17 cellular contexts compared by ENCODE assay signal in the genomic region with DNA sequence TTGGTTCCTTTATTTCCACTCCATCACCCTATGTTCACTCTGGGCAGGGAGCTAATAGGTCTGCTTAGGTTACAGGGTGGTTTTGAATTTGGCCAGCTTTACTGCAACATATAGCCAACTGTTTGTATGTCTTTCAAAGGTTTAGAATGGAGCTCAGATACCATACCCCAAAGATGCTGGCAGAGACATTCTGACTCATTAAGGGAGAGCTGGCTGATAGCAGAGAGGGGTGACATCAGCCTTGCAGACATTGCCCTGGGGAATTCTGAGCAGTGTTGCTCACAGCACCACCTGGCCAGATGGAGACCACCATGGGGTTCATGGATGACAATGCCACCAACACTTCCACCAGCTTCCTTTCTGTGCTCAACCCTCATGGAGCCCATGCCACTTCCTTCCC. TPM values are rescaled to one million over a fixed set of nuclear protein-coding genes. Genes with fewer than 3 reads are reported as not detected.
DNase-seq lines count a peak whose midpoint lies in the region; ATAC-seq and TF ChIP-seq lines count a peak whose summit lies in the region.
"Had no signal": no experiment of that assay in that cellular context is flagged by ENCODE, and none has a peak within 500 bp of the region (broad histone marks: within the 10 kb centered on the region; RNA-seq: fewer than 3 reads in every experiment).

No MANE protein-coding gene starts in this region.

- H3K4ac ChIP-seq in mesendoderm (ENCODE audit: low read depth, low read length) = no peak overlapping the region

- H4K5ac ChIP-seq in mesendoderm (ENCODE audit: low read length) = no peak overlapping the region

- no peak for TF ChIP-seq POLR2A in gastroesophageal sphincter (IDR thresholded peaks at IDR 0.05)

- H3K9ac ChIP-seq in DND-41 (ENCODE audit: low read depth, low read length) = no peak overlapping the region
- H3K9ac ChIP-seq in mesendoderm (ENCODE audit: low read length) = no peak overlapping the region

- H3K36me3 ChIP-seq in DND-41 (ENCODE audit: insufficient read depth, low read length) (no peaks in the 10 kb centered on the region), mesendoderm (ENCODE audit: control insufficient read depth, insufficient read depth, low read length) (no peaks in the 10 kb centered on the region), gastroesophageal sphincter (no peaks in the 10 kb centered on the region)
- H3K36me3 ChIP-seq: HAP-1 had no signal

- no peak overlapping the region for H3K23ac ChIP-seq in mesendoderm (ENCODE audit: low read length)

- H3K4me3 ChIP-seq in DND-41 (ENCODE audit: low read depth in 1 of 2, low read length in 2 of 2) (no peak overlapping the region), mesendoderm (ENCODE audit: low read length) (no peak overlapping the region), gastroesophageal sphincter (no peak overlapping the region)
- H3K4me3 ChIP-seq: HAP-1, testis had no signal

- no peak for TF ChIP-seq CTCF in DND-41 (IDR thresholded peaks at IDR 0.05; ENCODE audit: borderline replicate concordance, extremely low read depth, low read length, poor library complexity, severe bottlenecking)
- TF ChIP-seq CTCF in gastroesophageal sphincter (IDR thresholded peaks at IDR 0.05) = no peak

- H3K79me2 ChIP-seq in DND-41 (ENCODE audit: insufficient read depth, low read length) (no peaks in the 10 kb centered on the region), mesendoderm (ENCODE audit: control insufficient read depth, insufficient read depth, low read length) (no peaks in the 10 kb centered on the region)

- no peak overlapping the region for H2BK15ac ChIP-seq in mesendoderm (replicated peaks; ENCODE audit: low read depth)

- H3K56ac ChIP-seq in mesendoderm (ENCODE audit: low read length) = no peak overlapping the region

- H3K4me1 ChIP-seq in DND-41 (ENCODE audit: insufficient read depth, low read length) (no peaks in the 10 kb centered on the region), mesendoderm (ENCODE audit: control insufficient read depth, low read depth, low read length) (no peaks in the 10 kb centered on the region), gastroesophageal sphincter (peaks cover 0 to 18% (median 11%) of the 10 kb centered on the region in 3 donors)
- H3K4me1 ChIP-seq: HAP-1 had no signal

- H3K9me3 ChIP-seq in DND-41 (ENCODE audit: insufficient read depth, low read length, severe bottlenecking) (peaks cover 3% of the 10 kb centered on the region), gastroesophageal sphincter (peaks cover 0 to 8% (median 0%) of the 10 kb centered on the region in 3 donors)
- H3K9me3 ChIP-seq: HAP-1, testis had no signal

- H3K27ac ChIP-seq in DND-41 (ENCODE audit: low read length) (no peak overlapping the region), mesendoderm (ENCODE audit: low read depth, low read length) (no peak overlapping the region), gastroesophageal sphincter (no peak overlapping the region)
- H3K27ac ChIP-seq: testis had no signal

- H2AK5ac ChIP-seq in mesendoderm (ENCODE audit: low read length) = no peak overlapping the region

- no peak overlapping the region for H2BK120ac ChIP-seq in mesendoderm (ENCODE audit: low read depth, low read length)

- no peaks in the 10 kb centered on the region for H3K27me3 ChIP-seq in DND-41 (ENCODE audit: insufficient read depth, low read length, poor library complexity)
- no peaks in the 10 kb centered on the region for H3K27me3 ChIP-seq in mesendoderm (ENCODE audit: insufficient read depth, low read length, poor library complexity)
- H3K27me3 ChIP-seq in gastroesophageal sphincter = peaks cover 83% of the 10 kb centered on the region
- H3K27me3 ChIP-seq: testis had no signal

- no peak overlapping the region for H4K8ac ChIP-seq in mesendoderm (ENCODE audit: low read depth, low read length)

- H2AFZ ChIP-seq in DND-41 (ENCODE audit: low read depth, low read length) = no peak overlapping the region

- TF ChIP-seq EP300 in gastroesophageal sphincter (IDR thresholded peaks at IDR 0.05) = no peak

- no peaks in the 10 kb centered on the region for H3K79me1 ChIP-seq in mesendoderm (ENCODE audit: low read length)

- no peak overlapping the region for H3K4me2 ChIP-seq in DND-41 (ENCODE audit: insufficient read depth, low read length)
- no peak overlapping the region for H3K4me2 ChIP-seq in mesendoderm (ENCODE audit: low read length)

- H3K18ac ChIP-seq in mesendoderm (ENCODE audit: low read length) = no peak overlapping the region

- no peaks in the 10 kb centered on the region for H4K20me1 ChIP-seq in DND-41 (ENCODE audit: insufficient read depth, low read length)

- DNase-seq in DND-41 (peak; percentile 30), NCI-H226 (peak; percentile 47), mesendoderm (peak; percentile 13), OCI-M2 (lab: John Stamatoyannopoulos, UW; ENCODE audit: unreplicated experiment) (no peak)
- DNase-seq: activated CD4-positive, alpha-beta T cell treated with anti-CD3 and anti-CD28 coated beads, Interleukin-2, amount 10 ng/mL, durations not matched to agents 24 days and 14 days; head of caudate nucleus; NCI-H1092 treated with DMSO at 0.1 percent for 48 hours; nephron progenitor cell; retina; SIG-M5; T-helper 9 cell; testis had no signal

- peak; percentile 70 for ATAC-seq in DND-41 (ENCODE audit: insufficient read depth, low read depth)
- peak; percentile 41 for ATAC-seq in GM18867 (IDR thresholded peaks at IDR 0.05; ENCODE audit: unreplicated experiment)
- no peak for ATAC-seq in GM21825 (IDR thresholded peaks at IDR 0.05; ENCODE audit: unreplicated experiment)
- ATAC-seq in gastroesophageal sphincter = no peak

- H2BK5ac ChIP-seq in mesendoderm (ENCODE audit: low read length) = no peak overlapping the region

RNA-seq across cellular contexts. Expression of gene PROKR1, which starts 2.1 kb away (rescaled TPM):
- polyA plus RNA-seq in mesendoderm (2013, experiment 1 of 2) = 1.0 TPM
- polyA plus RNA-seq in mesendoderm (2013, experiment 2 of 2) = 0.95 TPM
- under 1 TPM in 2 of 4 donors, not detected in 2; 0.08 to 0.27 TPM for total RNA-seq in gastroesophageal sphincter
- total RNA-seq: activated CD4-positive, alpha-beta T cell treated with anti-CD3 and anti-CD28 coated beads, Interleukin-2, amount 10 ng/mL, durations not matched to agents 24 days and 14 days; epithelial cell of proximal tubule had no signal

Comparison
In these comparisons a context has a peak if more than half of its experiments do, and no peak if none do; other contexts are left out.
1. ATAC-seq: peak in DND-41 (single experiment) and GM18867 (single experiment); none in GM21825 (single experiment) and gastroesophageal sphincter (single experiment).